10 cellular contexts compared by ENCODE assay signal in genomic region chr17:27496501-27496943, GRCh38. TPM values are rescaled to one million over a fixed set of nuclear protein-coding genes. Genes with fewer than 3 reads are reported as not detected.
DNase-seq lines count a peak whose midpoint lies in the region; ATAC-seq and TF ChIP-seq lines count a peak whose summit lies in the region.
"Had no signal": no experiment of that assay in that cellular context is flagged by ENCODE, and none has a peak within 500 bp of the region (broad histone marks: within the 10 kb centered on the region; RNA-seq: fewer than 3 reads in every experiment).

No MANE protein-coding gene starts in this region.

- H3K4me3 ChIP-seq in OCI-LY7 (ENCODE audit: low read depth, low read length, poor library complexity, severe bottlenecking) (no peak overlapping the region), mesenchymal stem cell (ENCODE audit: insufficient read depth in 1 of 2, low read depth in 1 of 2, low read length in 2 of 2) (no peak overlapping the region), tibial artery (no peak overlapping the region)

- 83% methylated on average over 7 of the region's 7 CpGs for WGBS in mesenchymal stem cell

- no peak overlapping the region for H3K14ac ChIP-seq in mesenchymal stem cell (ENCODE audit: low read length in 2 of 2)

- H3K23ac ChIP-seq in mesenchymal stem cell (ENCODE audit: low read length in 2 of 2), result no peak overlapping the region

- CTCF ChIA-PET in OCI-LY7 (lab: Charles Lee; ENCODE audit: unreplicated experiment), result interaction anchor here (0.5 kb wide), 1 partner anchor 129 kb away, joined by 3 read pairs; no protein-coding TSS in a partner anchor

- H3K79me2 ChIP-seq in OCI-LY7 (ENCODE audit: insufficient read depth, low read depth, low read length), result no peaks in the 10 kb centered on the region

- ATAC-seq in HG02884 (IDR thresholded peaks at IDR 0.05; ENCODE audit: unreplicated experiment), result no peak

- H3K79me1 ChIP-seq in mesenchymal stem cell (replicated peaks; ENCODE audit: low read length, poor library complexity, severe bottlenecking), result peaks cover 39% of the 10 kb centered on the region

- H3K4me2 ChIP-seq in OCI-LY7 (ENCODE audit: low read length), result no peak overlapping the region
- H3K4me2 ChIP-seq in mesenchymal stem cell (ENCODE audit: low read length, poor library complexity, severe bottlenecking), result peak overlapping the region; percentile 38

- TF ChIP-seq CTCF in GM20000 (IDR thresholded peaks at IDR 0.05; ENCODE audit: extremely low read depth, missing control alignments) (no peak), OCI-LY7 (conservative IDR thresholded peaks at IDR 0.05; ENCODE audit: low read length) (no peak), tibial artery (IDR thresholded peaks at IDR 0.05) (no peak)

- no peak overlapping the region for H2BK5ac ChIP-seq in mesenchymal stem cell (ENCODE audit: low read depth, low read length, poor library complexity, severe bottlenecking)

- no peak overlapping the region for H4K8ac ChIP-seq in mesenchymal stem cell (ENCODE audit: low read length)

- POLR2A ChIA-PET in OCI-LY7 (lab: Charles Lee), result no interaction called here

- H3K9me3 ChIP-seq in OCI-LY7 (ENCODE audit: low read length), result peaks cover 4% of the 10 kb centered on the region; the same call in 1 of the 2 replicates
- no peaks in the 10 kb centered on the region for H3K9me3 ChIP-seq in mesenchymal stem cell (ENCODE audit: control insufficient read depth, low read length)
- no peaks in the 10 kb centered on the region for H3K9me3 ChIP-seq in tibial artery

- no peaks in the 10 kb centered on the region for H3K9me2 ChIP-seq in OCI-LY7 (ENCODE audit: insufficient read depth, low read length)

- H3K27me3 ChIP-seq in mesenchymal stem cell (ENCODE audit: control insufficient read depth in 1 of 2, insufficient read depth in 1 of 2, low read length in 2 of 2) (no peaks in the 10 kb centered on the region), tibial artery (no peaks in the 10 kb centered on the region)

- no peak overlapping the region for H2BK120ac ChIP-seq in mesenchymal stem cell (ENCODE audit: low read depth, low read length)

- intact Hi-C loops in OCI-LY7 (cut with micrococcal nuclease; ENCODE audit: unreplicated experiment) (no loop called here), tibial artery (cut with DNase I; ENCODE audit: low total_unique reads) (loop anchor here (5.0 to 10.0 kb wide), 3 partner anchors 36 to 252 kb away; no protein-coding TSS in a partner anchor)

- H4K91ac ChIP-seq in mesenchymal stem cell (ENCODE audit: low read length), result no peak overlapping the region

- H3K4me1 ChIP-seq in OCI-LY7 (ENCODE audit: insufficient read depth, low read length, poor library complexity, severe bottlenecking) (peaks cover 20% of the 10 kb centered on the region), mesenchymal stem cell (ENCODE audit: control insufficient read depth, insufficient read depth, low read depth, low read length) (peaks cover 40% of the 10 kb centered on the region), tibial artery (peaks cover 0 to 33% (median 19%) of the 10 kb centered on the region in 4 donors)

- no peak overlapping the region for H3K4ac ChIP-seq in mesenchymal stem cell (ENCODE audit: low read depth in 1 of 2, low read length in 2 of 2)

- no peak overlapping the region for H2BK12ac ChIP-seq in mesenchymal stem cell (ENCODE audit: low read length in 2 of 2)

- peak overlapping the region; percentile 65 for H2AK5ac ChIP-seq in mesenchymal stem cell (ENCODE audit: low read length, severe bottlenecking)

- no peak overlapping the region for H3K18ac ChIP-seq in mesenchymal stem cell (ENCODE audit: low read depth in 1 of 2, low read length in 2 of 2)

- H4K20me1 ChIP-seq in OCI-LY7 (ENCODE audit: insufficient read depth, low read length), result no peaks in the 10 kb centered on the region

- H2BK15ac ChIP-seq in mesenchymal stem cell (ENCODE audit: low read depth, poor library complexity, severe bottlenecking), result no peak overlapping the region

- no peak overlapping the region for H3K9ac ChIP-seq in mesenchymal stem cell (ENCODE audit: low read length)

- no peak overlapping the region for H3K27ac ChIP-seq in OCI-LY7 (ENCODE audit: low read depth, low read length, poor library complexity, severe bottlenecking)
- peak overlapping the region; percentile 73 for H3K27ac ChIP-seq in mesenchymal stem cell (ENCODE audit: low read length, poor library complexity, severe bottlenecking)
- peak overlapping the region in 1 of 2 donors; percentile 82 for H3K27ac ChIP-seq in tibial artery
- H3K27ac ChIP-seq: C4-2B had no signal

- H3K36me3 ChIP-seq in OCI-LY7 (ENCODE audit: insufficient read depth, low read length) (no peaks in the 10 kb centered on the region), mesenchymal stem cell (ENCODE audit: control insufficient read depth in 1 of 2, insufficient read depth in 2 of 2, low read depth in 1 of 2, low read length in 2 of 2) (peaks cover 0 to 6% of the 10 kb centered on the region in 2 experiments), tibial artery (no peaks in the 10 kb centered on the region)

- DNase-seq in DMS53 (lab: John Stamatoyannopoulos, UW) (peak; percentile 99), GM20000 (ENCODE audit: low spot score) (peak; percentile 28), OCI-LY7 (ENCODE audit: low spot score) (no peak), mesenchymal stem cell (no peak), HCEC 1CT (no peak), tibial artery (no peak), NCI-H2196 (lab: John Stamatoyannopoulos, UW; ENCODE audit: unreplicated experiment) (no peak)
- DNase-seq: cerebellar nuclear complex had no signal

- H2AFZ ChIP-seq in OCI-LY7 (ENCODE audit: low read length), result peak overlapping the region; percentile 30; the same call in 1 of the 2 replicates
- H2AFZ ChIP-seq in mesenchymal stem cell (ENCODE audit: low read depth, low read length), result no peak overlapping the region

- BruUV-seq in OCI-LY7 (replicated peaks; lab: Mats Ljungman, UMichigan), result no TSS peak

RNA-seq across cellular contexts. Expression of gene KSR1, which starts 40.3 kb away (rescaled TPM):
- 2.0 and 2.2 TPM in 2 replicates for total RNA-seq in OCI-LY7 (2014; rRNA removed; shearing (Covaris generic))
- total RNA-seq in OCI-LY7 (2022), result 4.1 and 4.8 TPM in 2 replicates
- 20.6 TPM for polyA plus RNA-seq in mesenchymal stem cell (2013, experiment 1 of 2)
- polyA plus RNA-seq in mesenchymal stem cell (2013, experiment 2 of 2), result 20.0 TPM

Comparison
In these comparisons a context has a peak if more than half of its experiments do, and no peak if none do; other contexts are left out.
1. DNase-seq: peak in DMS53 (single experiment) and GM20000 (single experiment); none in OCI-LY7 (single experiment), mesenchymal stem cell (single experiment), HCEC 1CT (single experiment), tibial artery (0 of 2) and NCI-H2196 (single experiment).